ENCODE assay signal across 8 cellular contexts in genomic region chr4:25376754-25377571, GRCh38. TPM values are rescaled to one million over a fixed set of nuclear protein-coding genes. Genes with fewer than 3 reads are reported as not detected.
DNase-seq lines count a peak whose midpoint lies in the region; ATAC-seq and TF ChIP-seq lines count a peak whose summit lies in the region.

ANAPC4 (plus strand) TSS chr4:25377263; CDS start chr4:25377428, 165 bp downstream.

- H3K27ac ChIP-seq in DOHH2 (ENCODE audit: low read depth, low read length), result peak within 1 kb of the TSS; percentile 43
- peak within 1 kb of the TSS; percentile 72 for H3K27ac ChIP-seq in KOPT-K1 (ENCODE audit: low read depth, low read length, poor library complexity, severe bottlenecking)

- H4K20me1 ChIP-seq in DOHH2 (ENCODE audit: control insufficient read depth, insufficient read depth, low read depth, low read length), result no peaks in the 10 kb centered on the region

- no peaks in the 10 kb centered on the region for H3K9me2 ChIP-seq in DOHH2 (replicated peaks; ENCODE audit: control insufficient read depth, low read length)

- H3K36me3 ChIP-seq in DOHH2 (ENCODE audit: control insufficient read depth, low read length) (peaks cover 40% of the 10 kb centered on the region), KOPT-K1 (ENCODE audit: insufficient read depth, low read length) (peaks cover 30% of the 10 kb centered on the region)

- peak; percentile 91 for DNase-seq in RKO (ENCODE audit: low spot score)
- DNase-seq in activated T-helper 1 cell treated with Interleukin-2 at 50 U/mL for 16 hours (ENCODE audit: low read depth), result peak; percentile 97
- peak; percentile 94 for DNase-seq in fibroblast of gingiva (ENCODE audit: low read depth)
- DNase-seq in naive B cell, result peak; percentile 91
- peak; percentile 84 to 96 for DNase-seq in stimulated activated effector memory CD8-positive, alpha-beta T cell treated with anti-CD3 and anti-CD28 coated beads, Interleukin-12 subunit alpha, Interleukin-12 subunit beta, amount 100 ng/mL, for 72 hours (ENCODE audit: low spot score in 2 of 2)

- H3K9me3 ChIP-seq in DOHH2 (ENCODE audit: control insufficient read depth, insufficient read depth, low read length) (no peaks in the 10 kb centered on the region), KOPT-K1 (ENCODE audit: insufficient read depth, low read length, poor library complexity, severe bottlenecking) (no peaks in the 10 kb centered on the region)

- peaks cover 8 to 12% (median 8%) of the 10 kb centered on the region in 3 donors for H3K4me1 Mint-ChIP-seq in naive B cell
- H3K4me1 Mint-ChIP-seq in stimulated activated effector memory CD8-positive, alpha-beta T cell treated with anti-CD3 and anti-CD28 coated beads, Interleukin-12 subunit alpha, Interleukin-12 subunit beta, amount 100 ng/mL, for 72 hours, result no peaks in the 10 kb centered on the region

- H3K4me1 ChIP-seq in DOHH2 (ENCODE audit: control insufficient read depth, low read length), result peaks cover 32% of the 10 kb centered on the region

- H3F3A ChIP-seq in DOHH2 (ENCODE audit: control insufficient read depth, insufficient read depth), result peaks cover 10% of the 10 kb centered on the region; the same call in 1 of the 2 replicates

- peak within 1 kb of the TSS in 5 of 6 donors; percentile 44 to 86 (median 78) for H3K27ac Mint-ChIP-seq in naive B cell
- no peak within 1 kb of the TSS for H3K27ac Mint-ChIP-seq in stimulated activated effector memory CD8-positive, alpha-beta T cell treated with anti-CD3 and anti-CD28 coated beads, Interleukin-12 subunit alpha, Interleukin-12 subunit beta, amount 100 ng/mL, for 72 hours

- H3K4me2 ChIP-seq in DOHH2 (ENCODE audit: low read length), result peak within 1 kb of the TSS; percentile 85

- no peaks in the 10 kb centered on the region for H3K27me3 Mint-ChIP-seq in naive B cell

- H3K79me2 ChIP-seq in DOHH2 (ENCODE audit: control insufficient read depth, low read length), result peaks cover 32% of the 10 kb centered on the region

- no peaks in the 10 kb centered on the region for H3K27me3 ChIP-seq in DOHH2 (ENCODE audit: control insufficient read depth, low read length)

- ATAC-seq in GM21825 (IDR thresholded peaks at IDR 0.05; ENCODE audit: unreplicated experiment) (peak; percentile 99), naive B cell (ENCODE audit: low read depth in 2 of 2) (peak; percentile 95)
- ATAC-seq in stimulated activated effector memory CD8-positive, alpha-beta T cell treated with anti-CD3 and anti-CD28 coated beads, Interleukin-12 subunit alpha, Interleukin-12 subunit beta, amount 100 ng/mL, for 72 hours, result peak; percentile 97

- peak within 1 kb of the TSS in 2 of 8 donors; percentile 94 to 96 for H3K4me3 Mint-ChIP-seq in naive B cell
- no peak within 1 kb of the TSS for H3K4me3 Mint-ChIP-seq in stimulated activated effector memory CD8-positive, alpha-beta T cell treated with anti-CD3 and anti-CD28 coated beads, Interleukin-12 subunit alpha, Interleukin-12 subunit beta, amount 100 ng/mL, for 72 hours

- peak within 1 kb of the TSS; percentile 95 for H3K4me3 ChIP-seq in DOHH2 (ENCODE audit: low read length)

- H3K36me3 Mint-ChIP-seq in naive B cell, result peaks cover under 1 to 6% of the 10 kb centered on the region in 2 donors
- H3K36me3 Mint-ChIP-seq in stimulated activated effector memory CD8-positive, alpha-beta T cell treated with anti-CD3 and anti-CD28 coated beads, Interleukin-12 subunit alpha, Interleukin-12 subunit beta, amount 100 ng/mL, for 72 hours, result peaks cover 8% of the 10 kb centered on the region

- no peak for TF ChIP-seq CTCF in DOHH2 (IDR thresholded peaks at IDR 0.05; ENCODE audit: low read depth, low read length, poor library complexity, severe bottlenecking)

- H3K9me3 Mint-ChIP-seq in naive B cell, result no peaks in the 10 kb centered on the region
- H3K9me3 Mint-ChIP-seq in stimulated activated effector memory CD8-positive, alpha-beta T cell treated with anti-CD3 and anti-CD28 coated beads, Interleukin-12 subunit alpha, Interleukin-12 subunit beta, amount 100 ng/mL, for 72 hours, result no peaks in the 10 kb centered on the region

RNA-seq across cellular contexts. Expression of gene ANAPC4, which starts in this region (rescaled TPM):
- 10 to 100 TPM; 14.7 to 23.1 (median 19.2) TPM for polyA plus RNA-seq in naive B cell (ENCODE audit: low read depth in 6 of 6)

Comparison
In these comparisons a context has a peak if more than half of its experiments do, and no peak if none do; other contexts are left out.
1. Peak in every context shown above with its lines: DNase-seq, ATAC-seq, H3K4me3 ChIP-seq and H3K27ac ChIP-seq.